25 cellular contexts compared by ENCODE assay signal in genomic region chr1:169644298-169644697, GRCh38. TPM values are rescaled to one million over a fixed set of nuclear protein-coding genes. Genes with fewer than 3 reads are reported as not detected.
"Had no signal": no experiment of that assay in that cellular context is flagged by ENCODE, and none has a peak within 500 bp of the region (broad histone marks: within the 10 kb centered on the region; RNA-seq: fewer than 3 reads in every experiment).

No MANE protein-coding gene starts in this region.

- H3K9me3 Mint-ChIP-seq: activated CD4-positive, alpha-beta memory T cell treated with anti-CD3 and anti-CD28 coated beads for 36 hours had no signal

- H3K27me3 Mint-ChIP-seq: activated CD4-positive, alpha-beta memory T cell treated with anti-CD3 and anti-CD28 coated beads for 36 hours; activated CD4-positive, alpha-beta T cell treated with anti-CD3 and anti-CD28 coated beads, Interleukin-2, amount 10 ng/mL, durations not matched to agents 7 days and 5 days had no signal

- H3K9me3 ChIP-seq: MG63, Peyer's patch, SJSA1 had no signal

- H3K27me3 ChIP-seq: brain microvascular endothelial cell, cardiac muscle cell, Peyer's patch, SJSA1 had no signal

- H3K27ac Mint-ChIP-seq: activated CD4-positive, alpha-beta memory T cell treated with anti-CD3 and anti-CD28 coated beads for 36 hours; activated CD4-positive, alpha-beta T cell treated with anti-CD3 and anti-CD28 coated beads, Interleukin-2, amount 10 ng/mL, durations not matched to agents 7 days and 5 days; activated naive CD4-positive, alpha-beta T cell treated with anti-CD3 and anti-CD28 coated beads, Interleukin-2, amount 50 U/mL, for 72 hours; T-helper 1 cell treated with Interleukin-12 subunit alpha and Interleukin-12 subunit beta and Interleukin-4 antibody, amounts not matched to agents 30 μg/mL and 1 μg/mL, for 36 hours; WTC11 had no signal

- H3K36me3 ChIP-seq: brain microvascular endothelial cell, cardiac muscle cell, MG63, Peyer's patch, SJSA1 had no signal

- DNase-seq: activated CD4-positive, alpha-beta memory T cell treated with anti-CD3 and anti-CD28 coated beads for 36 hours; activated CD4-positive, alpha-beta T cell treated with anti-CD3 and anti-CD28 coated beads, Interleukin-2, amount 10 ng/mL, durations not matched to agents 7 days and 5 days; activated CD4-positive, CD25-positive, alpha-beta regulatory T cell treated with anti-CD3 and anti-CD28 coated beads, Interleukin-2, amount 50 U/mL, for 72 hours; activated CD8-positive, alpha-beta memory T cell treated with anti-CD3 and anti-CD28 coated beads for 24 hours; activated effector memory CD4-positive, alpha-beta T cell treated with anti-CD3 and anti-CD28 coated beads, Interleukin-2, amount 50 U/mL, for 16 hours; activated naive CD4-positive, alpha-beta T cell treated with Interleukin-2 at 50 U/mL for 16 hours; activated T-cell treated with anti-CD3 and anti-CD28 coated beads, Interleukin-2, amount 50 U/mL, for 4 hours; brain microvascular endothelial cell; MG63; MV-4-11; NCI-H1092 treated with DMSO at 0.1 percent for 48 hours; NCI-H1417 treated with DMSO at 0.1 percent for 48 hours; NCI-H1694; NCI-H2029; NCI-H2107; NCI-H510A treated with DMSO at 0.1 percent for 48 hours; Peyer's patch; Right ventricle myocardium superior had no signal

- H3K4me1 ChIP-seq: Peyer's patch, SJSA1 had no signal

- H3K27ac ChIP-seq: brain microvascular endothelial cell, cardiac muscle cell, Peyer's patch, RWPE1, SJSA1 had no signal

- H3K36me3 Mint-ChIP-seq: WTC11 had no signal

- H3K4me1 Mint-ChIP-seq: WTC11 had no signal

- ATAC-seq: activated naive CD4-positive, alpha-beta T cell treated with anti-CD3 and anti-CD28 coated beads, Interleukin-2, amount 50 U/mL, for 72 hours; activated T-cell treated with anti-CD3 and anti-CD28 coated beads, Interleukin-2, amount 50 U/mL, for 4 hours; SK-N-SH treated with all-trans-retinoic acid at 6 μM for 48 hours; WTC11 had no signal

- H3K4me3 Mint-ChIP-seq: activated CD4-positive, alpha-beta memory T cell treated with anti-CD3 and anti-CD28 coated beads for 36 hours; activated CD4-positive, alpha-beta T cell treated with anti-CD3 and anti-CD28 coated beads, Interleukin-2, amount 10 ng/mL, durations not matched to agents 7 days and 5 days; activated T-cell treated with anti-CD3 and anti-CD28 coated beads, Interleukin-2, amount 50 U/mL, for 4 hours; T-helper 1 cell treated with Interleukin-12 subunit alpha and Interleukin-12 subunit beta and Interleukin-4 antibody, amounts not matched to agents 30 μg/mL and 1 μg/mL, for 36 hours; WTC11 had no signal

- H3K4me3 ChIP-seq: cardiac muscle cell, MG63, Peyer's patch, SJSA1 had no signal

RNA-seq across cellular contexts. Expression of gene SELP, which starts 14.4 kb away (rescaled TPM):
- total RNA-seq: cardiac muscle cell, SJSA1 had no signal
- polyA plus RNA-seq: cardiac muscle cell had no signal

RNA-seq across cellular contexts. Expression of gene F5, which starts 58.0 kb away (rescaled TPM):
- total RNA-seq: cardiac muscle cell, SJSA1 had no signal
